ENCODE assay signal across 8 cellular contexts in genomic region chr15:63870403-63871209, GRCh38. TPM values are rescaled to one million over a fixed set of nuclear protein-coding genes. Genes with fewer than 3 reads are reported as not detected.
DNase-seq lines count a peak whose midpoint lies in the region; ATAC-seq, FAIRE-seq and TF ChIP-seq lines count a peak whose summit lies in the region.

No MANE protein-coding gene starts in this region.

- no peaks in the 10 kb centered on the region for H3K79me2 ChIP-seq in GM12878 (ENCODE audit: control insufficient read depth, insufficient read depth, low read length)

- intact Hi-C loops in A673 (cut with micrococcal nuclease; ENCODE audit: unreplicated experiment): no loop called here
- intact Hi-C loops in GM12878 (cut with micrococcal nuclease; ENCODE audit: unreplicated experiment): no loop called here

- H3K4me3 ChIP-seq in A673 (ENCODE audit: low read depth, low read length, poor library complexity, severe bottlenecking) (no peak overlapping the region), GM12878 (no peak overlapping the region)

- SMC1A ChIA-PET in GM12878 (lab: Charles Lee; ENCODE audit: uncharacterized antibody, unreplicated experiment): interaction anchor here (0.7 to 7.8 kb wide), 13 partner anchors 9 to 118 kb away, joined by 3 to 84 read pairs (median 7); no protein-coding TSS in a partner anchor

- TF ChIP-seq CTCF in A673 (conservative IDR thresholded peaks at IDR 0.05; ENCODE audit: low read depth, low read length): no peak
- TF ChIP-seq CTCF in GM12878 (IDR thresholded peaks at IDR 0.05 in 2 of 3, conservative IDR thresholded peaks at IDR 0.05 in 1 of 3; ENCODE audit: control insufficient read depth in 2 of 3, extremely low read depth in 1 of 3, insufficient read depth in 1 of 3, low read depth in 3 of 3, low read length in 3 of 3): no peak
- no peak for TF ChIP-seq CTCF in GM20000 (IDR thresholded peaks at IDR 0.05; ENCODE audit: extremely low read depth, missing control alignments)

- no peak for TF ChIP-seq RAD21 in GM12878 (IDR thresholded peaks at IDR 0.05; ENCODE audit: insufficient read depth, low read depth, low read length)

- WGBS in GM12878 (ENCODE audit: insufficient coverage, insufficient replicate concordance, low lambda C conversion rate, missing lambda C conversion rate): 81% methylated on average over 6 of the region's 6 CpGs

- no peak overlapping the region for H2AFZ ChIP-seq in GM12878 (ENCODE audit: control insufficient read depth, low read depth, low read length)

- ATAC-seq in GM12878 (peak; percentile 71), GM18517 (IDR thresholded peaks at IDR 0.05; ENCODE audit: unreplicated experiment) (no peak), HG02970 (IDR thresholded peaks at IDR 0.05; ENCODE audit: low FRiP score, unreplicated experiment) (no peak), HG03025 (IDR thresholded peaks at IDR 0.05; ENCODE audit: low FRiP score, unreplicated experiment) (no peak)

- no peak overlapping the region for H3K27ac ChIP-seq in A673 (ENCODE audit: low read depth, low read length, poor library complexity, severe bottlenecking)
- H3K27ac ChIP-seq in GM12878 (ENCODE audit: control insufficient read depth, insufficient read depth): peak overlapping the region; percentile 8; the same call in 1 of the 2 replicates

- in situ Hi-C loops in GM12878 (cut with MboI): no loop called here

- no peaks in the 10 kb centered on the region for H3K27me3 ChIP-seq in A673 (replicated peaks; ENCODE audit: insufficient read depth, low read depth, low read length, poor library complexity)
- H3K27me3 ChIP-seq in GM12878 (replicated peaks in 1 of 2; ENCODE audit: control insufficient read depth in 2 of 2, insufficient read depth in 2 of 2, low read length in 1 of 2): no peaks in the 10 kb centered on the region

- RAD21 ChIA-PET in GM12878 (lab: Charles Lee; ENCODE audit: unreplicated experiment): interaction anchor here (0.6 to 8.0 kb wide), 16 partner anchors 10 to 175 kb away, joined by 3 to 70 read pairs (median 5); partner anchors contain the start of gene DAPK2

- no peak overlapping the region for H3K4me2 ChIP-seq in GM12878 (ENCODE audit: control insufficient read depth, insufficient read depth)

- no peak for TF ChIP-seq EP300 in GM12878 (IDR thresholded peaks at IDR 0.05; ENCODE audit: borderline replicate concordance in 1 of 2, control insufficient read depth in 1 of 2, low read depth in 2 of 2, low read length in 2 of 2)

- TF ChIP-seq POLR2A in GM12878 (IDR thresholded peaks at IDR 0.05; ENCODE audit: low read depth, low read length): no peak

- POLR2A ChIA-PET in A673 (lab: Charles Lee; ENCODE audit: low non-redundant PET) (no interaction called here), GM12878 (lab: Charles Lee) (interaction anchor here (1.0 to 5.6 kb wide), 6 partner anchors 11 to 37 kb away, joined by 3 to 53 read pairs (median 6); partner anchors contain the start of gene HERC1)

- CTCF ChIA-PET in A673 (lab: Charles Lee): no interaction called here
- CTCF ChIA-PET in GM12878 (lab: Yijun Ruan, JAX): interaction anchor here (0.6 to 3.9 kb wide), 11 partner anchors 11 to 176 kb away, joined by 3 to 22 read pairs (median 5); partner anchors contain the start of gene DAPK2

- peak; percentile 60 for DNase-seq in A673 (ENCODE audit: low spot score)
- DNase-seq in HuH-7.5 (ENCODE audit: low spot score): peak; percentile 64
- DNase-seq in GM12878 (ENCODE audit: low read depth, low spot score): no peak
- DNase-seq in left kidney (ENCODE audit: low read depth, low spot score): peak; percentile 97
- DNase-seq in GM20000 (ENCODE audit: low spot score): no peak

- no peak overlapping the region for H3K9ac ChIP-seq in GM12878 (ENCODE audit: control insufficient read depth, insufficient read depth, low read length)

- H3K4me1 ChIP-seq in A673 (ENCODE audit: insufficient read depth, low read length, poor library complexity, severe bottlenecking): no peaks in the 10 kb centered on the region
- H3K4me1 ChIP-seq in GM12878 (ENCODE audit: control insufficient read depth, insufficient read depth, low read length): peaks cover 20% of the 10 kb centered on the region

- H3K9me3 ChIP-seq in A673 (ENCODE audit: low read depth, low read length, poor library complexity, severe bottlenecking): no peaks in the 10 kb centered on the region
- no peaks in the 10 kb centered on the region; the same call in 2 of the 3 replicates for H3K9me3 ChIP-seq in GM12878 (replicated peaks; ENCODE audit: control insufficient read depth, insufficient read depth, low read length)

- H3K36me3 ChIP-seq in A673 (ENCODE audit: insufficient read depth, low read length, poor library complexity, severe bottlenecking) (no peaks in the 10 kb centered on the region), GM12878 (ENCODE audit: control insufficient read depth in 2 of 2, insufficient read depth in 2 of 2, low read length in 1 of 2) (no peaks in the 10 kb centered on the region)

- BruUV-seq in A673 (replicated peaks; lab: Mats Ljungman, UMichigan) (no TSS peak), GM12878 (replicated peaks; lab: Mats Ljungman, UMichigan) (no TSS peak)

- H4K20me1 ChIP-seq in GM12878 (ENCODE audit: control insufficient read depth, insufficient read depth): no peaks in the 10 kb centered on the region

- FAIRE-seq in GM12878 (lab: Jason Lieb, UNC): no peak

TF ChIP-seq in GM12878, 131 proteins besides CTCF, POLR2A, EP300 and RAD21 (continues in another document):
- peak; percentile 95 for TF ChIP-seq MXI1 (IDR thresholded peaks at IDR 0.05; ENCODE audit: low read depth, low read length)
- 0 out of 2 replicates have a peak, but pooled peaks have one; percentile 35 for TF ChIP-seq NKRF (conservative IDR thresholded peaks at IDR 0.05)
- 0 out of 2 replicates have a peak, but pooled peaks have one; percentile 23 for TF ChIP-seq MEF2A (IDR thresholded peaks at IDR 0.05; ENCODE audit: insufficient read depth, low read depth, low read length)
- peak; percentile 49; the same call in 1 of the 2 replicates for TF ChIP-seq MAX (IDR thresholded peaks at IDR 0.05; ENCODE audit: low read depth, low read length)

RNA-seq across cellular contexts. Expression of gene HERC1, which starts 36.9 kb away (rescaled TPM):
- total RNA-seq in A673 (2021) (49.8 and 58.2 TPM in 2 replicates), GM12878 (2014; rRNA removed) (80.5 and 83.3 TPM in 2 replicates), GM12878 (2014; rRNA removed; fragmentation: Illumina TruSeq; extraction: Trizol) (62.3 and 68.2 TPM in 2 replicates), GM12878 (2021) (73.4 and 78.6 TPM in 2 replicates)
- 561 and 573 TPM in 2 replicates for total RNA-seq in GM12878 (2013; cell fraction: nucleolus; rRNA removed)
- polyA plus RNA-seq in GM12878 (2011; ENCODE audit: low read depth): 23.1 TPM
- polyA plus RNA-seq in GM12878 (2011; rRNA removed) (28.8 and 38.2 TPM in 2 replicates), GM12878 (2014; fragmentation: Illumina TruSeq; extraction: Trizol) (56.2 and 59.5 TPM in 2 replicates), GM12878 (2014; fragmentation: Nextera tagmentation; extraction: Ambion mirVana) (10 to 100 TPM; 11.3 to 21.1 TPM), GM12878 (2014; rRNA removed) (53.8 and 55.0 TPM in 2 replicates), GM12878 (2016; fragmentation: Nextera tagmentation; extraction: Ambion mirVana) (10 to 100 TPM; 28.9 to 29.4 TPM)
- polyA plus RNA-seq in GM12878 (2011; cell fraction: cytosol; rRNA removed): 44.2 and 56.0 TPM in 2 replicates
- polyA plus RNA-seq in GM12878 (2011; cell fraction: nucleus; rRNA removed): 133 TPM in 2 replicates
- 37.2 and 52.5 TPM in 2 replicates for polyA plus RNA-seq in GM12878 (2012)
- polyA minus RNA-seq in GM12878 (2011; rRNA and poly(A)+ RNA removed): 113 and 115 TPM in 2 replicates
- polyA minus RNA-seq in GM12878 (2011; cell fraction: cytosol; rRNA and poly(A)+ RNA removed): 43.2 and 52.2 TPM in 2 replicates
- 70.1 and 128 TPM in 2 replicates for polyA minus RNA-seq in GM12878 (2011; cell fraction: nucleus; rRNA and poly(A)+ RNA removed)

Comparison
In these comparisons a context has a peak if more than half of its experiments do, and no peak if none do; other contexts are left out.
1. DNase-seq: peak in A673 (single experiment), HuH-7.5 (single experiment) and left kidney (single experiment); none in GM12878 (single experiment) and GM20000 (single experiment).